ENCODE assay signal across 12 cellular contexts in genomic region chr10:119441151-119441821, GRCh38.
DNase-seq lines count a peak whose midpoint lies in the region; ATAC-seq and TF ChIP-seq lines count a peak whose summit lies in the region.
"Had no signal": no experiment of that assay in that cellular context is flagged by ENCODE, and none has a peak within 500 bp of the region (broad histone marks: within the 10 kb centered on the region; RNA-seq: fewer than 3 reads in every experiment).

No MANE protein-coding gene starts in this region.

- H3K27me3 ChIP-seq in aorta (ENCODE audit: control insufficient read depth in 1 of 2, insufficient read depth in 2 of 2, low read length in 1 of 2), result no peaks in the 10 kb centered on the region

- peak overlapping the region in 1 of 2 donors; percentile 78 for H3K27ac ChIP-seq in aorta (ENCODE audit: low read depth in 1 of 2, low read length in 2 of 2)
- H3K27ac ChIP-seq: WERI-Rb-1 had no signal

- H3K36me3 ChIP-seq in aorta (ENCODE audit: control insufficient read depth in 1 of 2, insufficient read depth in 2 of 2, low read length in 1 of 2), result peaks cover 0 to 10% of the 10 kb centered on the region in 2 donors

- H3K4me1 ChIP-seq in aorta (ENCODE audit: control insufficient read depth in 1 of 2, insufficient read depth in 2 of 2, low read length in 2 of 2), result peaks cover 0 to 4% of the 10 kb centered on the region in 2 donors

- 13 to 17% methylated on average over 18 of the region's 18 CpGs for WGBS in aorta, 2 donors

- H3K9me3 ChIP-seq in aorta (ENCODE audit: control insufficient read depth, low read length), result no peaks in the 10 kb centered on the region

- intact Hi-C loops in Right ventricle myocardium inferior (cut with DNase I), result no loop called here
- intact Hi-C loops in cardiac septum (cut with DNase I), result loop anchor here (10.0 kb wide), 1 partner anchor 104 kb away; the partner anchor contains the start of gene RGS10
- intact Hi-C loops in aorta (cut with DNase I), result no loop called here

- ATAC-seq in Right ventricle myocardium inferior (peak; percentile 75), aorta (ENCODE audit: low FRiP score) (peak; percentile 65), GM19467 (IDR thresholded peaks at IDR 0.05; ENCODE audit: unreplicated experiment) (no peak), GM21381 (IDR thresholded peaks at IDR 0.05; ENCODE audit: unreplicated experiment) (no peak), GM21390 (IDR thresholded peaks at IDR 0.05; ENCODE audit: unreplicated experiment) (no peak)
- ATAC-seq: effector memory CD8-positive, alpha-beta T cell; left colon had no signal

- H3K4me3 ChIP-seq in fibroblast of mammary gland (ENCODE audit: control insufficient read depth, low read depth, low read length) (no peak overlapping the region), aorta (ENCODE audit: low read length in 2 of 2) (no peak overlapping the region)

- DNase-seq in Right ventricle myocardium inferior (ENCODE audit: missing footprints), result peak; percentile 75
- DNase-seq in cardiac septum (ENCODE audit: low spot score), result no peak
- peak; percentile 96 for DNase-seq in fibroblast of mammary gland (ENCODE audit: low read depth)
- DNase-seq in non-pigmented ciliary epithelial cell (ENCODE audit: low read depth), result peak; percentile 49
- peak; percentile 69 to 81 for DNase-seq in aorta
- DNase-seq: effector memory CD8-positive, alpha-beta T cell; KBM-7; left colon; WERI-Rb-1 had no signal

- no peak for TF ChIP-seq CTCF in fibroblast of mammary gland (conservative IDR thresholded peaks at IDR 0.05; ENCODE audit: control insufficient read depth, insufficient read depth, low read depth, low read length)

Comparison
In these comparisons a context has a peak if more than half of its experiments do, and no peak if none do; other contexts are left out.
1. ATAC-seq: peak in Right ventricle myocardium inferior (single experiment) and aorta (single experiment); none in GM19467 (single experiment), GM21381 (single experiment) and GM21390 (single experiment).